18 cellular contexts compared by ENCODE assay signal in the genomic region with DNA sequence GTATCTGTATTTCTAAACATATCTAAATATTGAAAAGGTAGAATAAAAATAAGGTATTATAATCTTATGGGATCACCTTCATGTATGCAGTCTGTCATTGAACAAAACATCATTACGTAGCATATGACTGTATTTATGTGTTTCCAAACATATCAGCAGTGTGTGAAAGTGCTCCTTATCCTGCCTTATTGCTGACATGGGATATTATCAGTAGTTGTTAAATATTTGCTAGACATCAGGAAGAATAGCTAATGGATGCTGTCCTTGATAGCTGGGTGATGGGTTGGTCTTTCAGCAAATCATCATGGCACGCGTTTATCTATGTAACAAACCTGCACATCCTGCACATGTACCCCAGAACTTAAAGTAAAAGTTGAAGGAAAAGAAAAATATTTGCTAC. TPM values are rescaled to one million over a fixed set of nuclear protein-coding genes. Genes with fewer than 3 reads are reported as not detected.
DNase-seq lines count a peak whose midpoint lies in the region; ATAC-seq, FAIRE-seq and TF ChIP-seq lines count a peak whose summit lies in the region.
"Had no signal": no experiment of that assay in that cellular context is flagged by ENCODE, and none has a peak within 500 bp of the region (broad histone marks: within the 10 kb centered on the region; RNA-seq: fewer than 3 reads in every experiment).

No MANE protein-coding gene starts in this region.

- H3K4me2 ChIP-seq in HepG2 (ENCODE audit: low read depth, low read length) = no peak overlapping the region

- H3K4me3 Mint-ChIP-seq in activated T-helper 2 cell treated with anti-CD3 and anti-CD28 coated beads, Interferon-gamma antibody, Interleukin-2, Interleukin-4, amounts not matched to agents 10 μg/mL and 5 μg/mL and 100 μg/mL, durations not matched to agents 14 hours and 24 hours and 36 hours (ENCODE audit: low read depth) = no peak overlapping the region
- H3K4me3 Mint-ChIP-seq: CD4-positive, alpha-beta memory T cell; GM23338; H9 had no signal

- WGBS in esophagus muscularis mucosa = 83% methylated on average over 3 of the region's 3 CpGs
- 37% methylated on average over 3 of the region's 3 CpGs for WGBS in HepG2 (ENCODE audit: low lambda C conversion rate)
- 80 to 96% (median 94%) methylated on average over 3 of the region's 3 CpGs for WGBS in ovary, 3 donors

- no peak for TF ChIP-seq EP300 in esophagus muscularis mucosa (IDR thresholded peaks at IDR 0.05)
- no peak for TF ChIP-seq EP300 in HepG2 (IDR thresholded peaks at IDR 0.05; ENCODE audit: low read depth in 2 of 2, low read length in 2 of 2)
- no peak for TF ChIP-seq EP300 in HepG2 (CRISPR knock-in tag; IDR thresholded peaks at IDR 0.05; ENCODE audit: borderline replicate concordance)
- no peak for TF ChIP-seq EP300 in ovary (IDR thresholded peaks at IDR 0.05)

- no peak overlapping the region for H3K27ac Mint-ChIP-seq in activated T-helper 2 cell treated with anti-CD3 and anti-CD28 coated beads, Interferon-gamma antibody, Interleukin-2, Interleukin-4, amounts not matched to agents 10 μg/mL and 5 μg/mL and 100 μg/mL, durations not matched to agents 14 hours and 24 hours and 36 hours
- H3K27ac Mint-ChIP-seq: CD4-positive, alpha-beta memory T cell had no signal

- H3K36me3 ChIP-seq in esophagus muscularis mucosa (no peaks in the 10 kb centered on the region), HepG2 (replicated peaks in 1 of 2; ENCODE audit: control insufficient read depth in 1 of 2, insufficient read depth in 2 of 2, low read length in 2 of 2) (no peaks in the 10 kb centered on the region), ovary (no peaks in the 10 kb centered on the region)

- H3K9me3 ChIP-seq in esophagus muscularis mucosa (no peaks in the 10 kb centered on the region), HepG2 (ENCODE audit: low read length) (no peaks in the 10 kb centered on the region), ovary (no peaks in the 10 kb centered on the region)
- H3K9me3 ChIP-seq: Caco-2 had no signal

- TF ChIP-seq POLR2A in esophagus muscularis mucosa (IDR thresholded peaks at IDR 0.05; ENCODE audit: low read depth) (no peak), HepG2 (IDR thresholded peaks at IDR 0.05; ENCODE audit: insufficient read depth in 1 of 2, low read depth in 2 of 2, low read length in 2 of 2) (no peak), GM12891 (IDR thresholded peaks at IDR 0.05; ENCODE audit: low read depth, low read length) (no peak), ovary (IDR thresholded peaks at IDR 0.05) (no peak)

- H3K79me2 ChIP-seq in HepG2 (ENCODE audit: insufficient read depth, low read length) = no peaks in the 10 kb centered on the region

- POLR2A ChIA-PET in HepG2 (lab: Yijun Ruan, JAX) = no interaction called here

- H2AFZ ChIP-seq in HepG2 (ENCODE audit: low read length) = no peak overlapping the region
- H2AFZ ChIP-seq: GM23338 had no signal

- H3K27me3 Mint-ChIP-seq in activated T-helper 2 cell treated with anti-CD3 and anti-CD28 coated beads, Interferon-gamma antibody, Interleukin-2, Interleukin-4, amounts not matched to agents 10 μg/mL and 5 μg/mL and 100 μg/mL, durations not matched to agents 14 hours and 24 hours and 36 hours (ENCODE audit: low read depth) = peaks cover 4% of the 10 kb centered on the region

- H3K4me1 Mint-ChIP-seq in activated T-helper 2 cell treated with anti-CD3 and anti-CD28 coated beads, Interferon-gamma antibody, Interleukin-2, Interleukin-4, amounts not matched to agents 10 μg/mL and 5 μg/mL and 100 μg/mL, durations not matched to agents 14 hours and 24 hours and 36 hours (ENCODE audit: low read depth) = no peaks in the 10 kb centered on the region
- H3K4me1 Mint-ChIP-seq: CD4-positive, alpha-beta memory T cell had no signal

- no TSS peak for BruUV-seq in HepG2 (replicated peaks; lab: Mats Ljungman, UMichigan)

- TF ChIP-seq CTCF in esophagus muscularis mucosa (IDR thresholded peaks at IDR 0.05) (no peak), HepG2 (CRISPR knock-in tag; IDR thresholded peaks at IDR 0.05) (no peak), ovary (IDR thresholded peaks at IDR 0.05) (no peak)

- intact Hi-C loops in esophagus muscularis mucosa (cut with DNase I) (no loop called here), HepG2 (cut with micrococcal nuclease; ENCODE audit: unreplicated experiment) (no loop called here), ovary (cut with DNase I) (no loop called here)
- intact Hi-C loops in activated T-helper 2 cell treated with anti-CD3 and anti-CD28 coated beads, Interferon-gamma antibody, Interleukin-2, Interleukin-4, amounts not matched to agents 10 μg/mL and 5 μg/mL and 100 μg/mL, durations not matched to agents 14 hours and 24 hours and 36 hours (cut with micrococcal nuclease) = no loop called here

- ATAC-seq in HepG2 = no peak
- ATAC-seq: GM23338, HCT116 had no signal

- TF ChIP-seq RAD21 in HepG2 (CRISPR knock-in tag; IDR thresholded peaks at IDR 0.05) = no peak

- no peaks in the 10 kb centered on the region for H3K36me3 Mint-ChIP-seq in activated T-helper 2 cell treated with anti-CD3 and anti-CD28 coated beads, Interferon-gamma antibody, Interleukin-2, Interleukin-4, amounts not matched to agents 10 μg/mL and 5 μg/mL and 100 μg/mL, durations not matched to agents 14 hours and 24 hours and 36 hours (ENCODE audit: low read depth)
- H3K36me3 Mint-ChIP-seq: CD4-positive, alpha-beta memory T cell had no signal

- no peak overlapping the region for H3K9ac ChIP-seq in HepG2 (ENCODE audit: insufficient read depth, low read depth, low read length)

- H3K4me3 ChIP-seq in esophagus muscularis mucosa (no peak overlapping the region), HepG2 (replicated peaks in 1 of 3; ENCODE audit: insufficient read depth in 1 of 3, low read depth in 2 of 3, low read length in 3 of 3) (no peak overlapping the region), ovary (no peak overlapping the region)
- H3K4me3 ChIP-seq: GM23338 had no signal

- no peaks in the 10 kb centered on the region for H4K20me1 ChIP-seq in HepG2 (ENCODE audit: insufficient read depth, low read length)

- H3K27me3 ChIP-seq in esophagus muscularis mucosa (peaks cover 0 to 5% (median 0%) of the 10 kb centered on the region in 4 donors), HepG2 (ENCODE audit: control insufficient read depth in 1 of 2, insufficient read depth in 2 of 2, low read length in 2 of 2) (0 out of 5 replicates have a peak, but pooled peaks cover 0 to 4% of the 10 kb centered on the region in 2 experiments), ovary (no peaks in the 10 kb centered on the region)

- CTCF ChIA-PET in HepG2 (lab: Yijun Ruan, JAX; ENCODE audit: low intra/inter-chr PET ratio, low total read pairs) = no interaction called here

- DNase-seq in HTR-8/SVneo (ENCODE audit: insufficient read length, low spot score) = no peak
- peak; percentile 8 for DNase-seq in esophagus muscularis mucosa (ENCODE audit: extremely low spot score)
- no peak for DNase-seq in HepG2 (ENCODE audit: low spot score)
- no peak for DNase-seq in GM12891 (ENCODE audit: insufficient read length, low spot score)
- no peak for DNase-seq in activated T-helper 2 cell treated with anti-CD3 and anti-CD28 coated beads, Interferon-gamma antibody, Interleukin-2, Interleukin-4, amounts not matched to agents 10 μg/mL and 5 μg/mL and 100 μg/mL, durations not matched to agents 14 hours and 24 hours and 36 hours (ENCODE audit: low spot score)
- DNase-seq in ovary = no peak
- DNase-seq: 8988T; C1 segment of cervical spinal cord; Caco-2; CD4-positive, alpha-beta memory T cell; DMS153; DND-41; H9 had no signal

- FAIRE-seq in HTR-8/SVneo (lab: Jason Lieb, UNC) (peak; percentile 38), HepG2 (lab: Jason Lieb, UNC) (no peak), GM12891 (lab: Jason Lieb, UNC) (no peak)
- FAIRE-seq: G401.6 had no signal

- in situ Hi-C loops in HepG2 (cut with HindIII; ENCODE audit: extremely low pct_ligation_motif_present, low pct_unique_long_range_greater_than_20kb) = no loop called here

- H3K27ac ChIP-seq in esophagus muscularis mucosa (replicated peaks in 1 of 4) (no peak overlapping the region), HepG2 (ENCODE audit: extremely low read length, insufficient read depth, low read length) (no peak overlapping the region), ovary (no peak overlapping the region)

- H3K9me3 Mint-ChIP-seq in activated T-helper 2 cell treated with anti-CD3 and anti-CD28 coated beads, Interferon-gamma antibody, Interleukin-2, Interleukin-4, amounts not matched to agents 10 μg/mL and 5 μg/mL and 100 μg/mL, durations not matched to agents 14 hours and 24 hours and 36 hours = no peaks in the 10 kb centered on the region
- H3K9me3 Mint-ChIP-seq: GM23338 had no signal

- no peaks in the 10 kb centered on the region for H3K4me1 ChIP-seq in esophagus muscularis mucosa
- H3K4me1 ChIP-seq in HepG2 (ENCODE audit: insufficient read depth, low read length) = peaks cover 10% of the 10 kb centered on the region
- H3K4me1 ChIP-seq in ovary (ENCODE audit: insufficient read depth) = peaks cover 2% of the 10 kb centered on the region

RNA-seq across cellular contexts. Expression of gene FAM20A, which starts 59.1 kb away (rescaled TPM):
- total RNA-seq in esophagus muscularis mucosa = 10 to 100 TPM in 1 of 4 donors, 1 to 10 TPM in 3; 1.7 to 21.2 (median 3.2) TPM
- total RNA-seq in HepG2 (2016; rRNA removed; fragmentation: Illumina TruSeq; extraction: Trizol) = 5.0 and 9.3 TPM in 2 replicates
- total RNA-seq in HepG2 (2016; cell fraction: cytosol; rRNA removed; fragmentation: Illumina TruSeq; extraction: Trizol; ENCODE audit: low read depth) = 4.7 and 5.8 TPM in 2 replicates
- 5.3 and 8.6 TPM in 2 replicates for total RNA-seq in HepG2 (2016; cell fraction: insoluble cytoplasmic fraction; rRNA removed; fragmentation: Illumina TruSeq; extraction: Trizol)
- total RNA-seq in HepG2 (2016; cell fraction: membrane; rRNA removed; fragmentation: Illumina TruSeq; extraction: Trizol) = 7.1 and 8.8 TPM in 2 replicates
- 13.0 and 14.7 TPM in 2 replicates for total RNA-seq in HepG2 (2016; cell fraction: nucleus; rRNA removed; fragmentation: Illumina TruSeq; extraction: Trizol)
- polyA plus RNA-seq in HepG2 (2011; rRNA removed) = 20.7 and 39.3 TPM in 2 replicates
- polyA plus RNA-seq in HepG2 (2011; cell fraction: cytosol; rRNA removed) = 9.9 and 13.9 TPM in 2 replicates
- polyA plus RNA-seq in HepG2 (2011; cell fraction: nucleus; rRNA removed) = 83.2 and 124 TPM in 2 replicates
- polyA plus RNA-seq in HepG2 (2012) = 26.8 and 56.7 TPM in 2 replicates
- polyA plus RNA-seq in HepG2 (2016; cell fraction: cytosol; fragmentation: Illumina TruSeq; extraction: Trizol; ENCODE audit: low read depth) = 6.1 and 7.0 TPM in 2 replicates
- 7.0 and 9.7 TPM in 2 replicates for polyA plus RNA-seq in HepG2 (2016; cell fraction: insoluble cytoplasmic fraction; fragmentation: Illumina TruSeq; extraction: Trizol; ENCODE audit: low read depth)
- 8.2 and 9.0 TPM in 2 replicates for polyA plus RNA-seq in HepG2 (2016; cell fraction: membrane; fragmentation: Illumina TruSeq; extraction: Trizol; ENCODE audit: low read depth)
- polyA plus RNA-seq in HepG2 (2016; cell fraction: nucleus; fragmentation: Illumina TruSeq; extraction: Trizol; ENCODE audit: insufficient read depth, low read depth) = 32.0 and 32.1 TPM in 2 replicates
- polyA minus RNA-seq in HepG2 (2011; rRNA and poly(A)+ RNA removed; ENCODE audit: low replicate concordance) = 13.8 TPM in 1 of 2 replicates, not detected in the other
- 5.8 and 15.1 TPM in 2 replicates for polyA minus RNA-seq in HepG2 (2011; cell fraction: cytosol; rRNA and poly(A)+ RNA removed)
- 26.8 and 40.7 TPM in 2 replicates for polyA minus RNA-seq in HepG2 (2011; cell fraction: nucleus; rRNA and poly(A)+ RNA removed)
- 0.05 TPM for polyA plus RNA-seq in GM12891 (2012; ENCODE audit: low read depth, missing spikeins)
- not detected in 2 replicates for total RNA-seq in activated T-helper 2 cell treated with anti-CD3 and anti-CD28 coated beads, Interferon-gamma antibody, Interleukin-2, Interleukin-4, amounts not matched to agents 10 μg/mL and 5 μg/mL and 100 μg/mL, durations not matched to agents 14 hours and 24 hours and 36 hours
- 10 to 100 TPM in 6 of 7 donors, 1 to 10 TPM in 1; 4.9 to 75.8 (median 26.9) TPM for total RNA-seq in ovary
- 10 to 100 TPM; 12.2 to 19.7 TPM for polyA plus RNA-seq in ovary
- total RNA-seq: A673; CD4-positive, alpha-beta memory T cell; H4 had no signal
